In genomic region chr5:179795863-179796833, GRCh38 we compare ENCODE assay signal across 1 cellular context.
TF ChIP-seq lines count a peak whose summit lies in the region.

No MANE protein-coding gene starts in this region.

TF ChIP-seq in HEK293, 187 proteins besides CTCF, POLR2A, EP300 and RAD21 (continued from another document and continues in another):
- TF ChIP-seq ZNF214 (tag by site-specific recombination; IDR thresholded peaks at IDR 0.05; ENCODE audit: borderline replicate concordance) (no peak), ZNF48 (tag by site-specific recombination; IDR thresholded peaks at IDR 0.05) (no peak), ZSCAN18 (tag by site-specific recombination; IDR thresholded peaks at IDR 0.05) (no peak), ZBTB8A (tag by site-specific recombination; IDR thresholded peaks at IDR 0.05) (peak; percentile 94), ZBTB1 (tag by site-specific recombination; IDR thresholded peaks at IDR 0.05) (no peak), ZNF148 (tag by site-specific recombination; IDR thresholded peaks at IDR 0.05; ENCODE audit: borderline replicate concordance) (no peak), ZBTB26 (tag by site-specific recombination; optimal IDR thresholded peaks at IDR 0.05) (peak; percentile 90), KLF16 (tag by site-specific recombination; IDR thresholded peaks at IDR 0.05) (no peak), GLIS1 (tag by site-specific recombination; IDR thresholded peaks at IDR 0.05) (peak; percentile 16), ZNF184 (tag by site-specific recombination; IDR thresholded peaks at IDR 0.05) (no peak; the same call in 1 of the 2 replicates), ZXDB (tag by site-specific recombination; IDR thresholded peaks at IDR 0.05) (peak; percentile 46), ZNF473 (tag by site-specific recombination; IDR thresholded peaks at IDR 0.05) (no peak), ZNF510 (tag by site-specific recombination; IDR thresholded peaks at IDR 0.05; ENCODE audit: insufficient replicate concordance) (no peak), TSHZ1 (tag by site-specific recombination; IDR thresholded peaks at IDR 0.05; ENCODE audit: borderline replicate concordance) (no peak), ZBTB11 (tag by site-specific recombination; conservative IDR thresholded peaks at IDR 0.05; ENCODE audit: low read depth) (peak; percentile 47; the same call in 1 of the 2 replicates), ZEB2 (tag by site-specific recombination; IDR thresholded peaks at IDR 0.05) (peak; percentile 46), ZNF362 (tag by site-specific recombination; IDR thresholded peaks at IDR 0.05) (no peak), KLF17 (tag by site-specific recombination; IDR thresholded peaks at IDR 0.05) (no peak), MZF1 (tag by site-specific recombination; IDR thresholded peaks at IDR 0.05; ENCODE audit: borderline replicate concordance) (0 out of 2 replicates have a peak, but pooled peaks have one; percentile 42), IKZF3 (tag by site-specific recombination; IDR thresholded peaks at IDR 0.05) (no peak; the same call in 1 of the 2 replicates), ZNF623 (tag by site-specific recombination; IDR thresholded peaks at IDR 0.05) (no peak), ZNF561 (tag by site-specific recombination; IDR thresholded peaks at IDR 0.05; ENCODE audit: borderline replicate concordance) (0 out of 2 replicates have a peak, but pooled peaks have one; percentile 80), ZNF600 (tag by site-specific recombination; IDR thresholded peaks at IDR 0.05) (peak; percentile 78), INSM2 (tag by site-specific recombination; IDR thresholded peaks at IDR 0.05) (no peak), HOXA7 (CRISPR knock-in tag; IDR thresholded peaks at IDR 0.05; ENCODE audit: borderline replicate concordance) (no peak), ZNF202 (tag by site-specific recombination; IDR thresholded peaks at IDR 0.05; ENCODE audit: borderline replicate concordance) (no peak), ZNF660 (tag by site-specific recombination; IDR thresholded peaks at IDR 0.05) (peak; percentile 93), ATF2 (tag by site-specific recombination; IDR thresholded peaks at IDR 0.05; ENCODE audit: low read depth) (no peak), ZNF548 (tag by site-specific recombination; IDR thresholded peaks at IDR 0.05) (no peak), ZNF350 (tag by site-specific recombination; IDR thresholded peaks at IDR 0.05) (no peak), ZNF16 (tag by site-specific recombination; IDR thresholded peaks at IDR 0.05; ENCODE audit: low read depth) (no peak), ZNF449 (tag by site-specific recombination; IDR thresholded peaks at IDR 0.05) (0 out of 2 replicates have a peak, but pooled peaks have one; percentile 44), ZSCAN30 (tag by site-specific recombination; IDR thresholded peaks at IDR 0.05) (peak; percentile 54), ZBTB6 (tag by site-specific recombination; IDR thresholded peaks at IDR 0.05) (peak; percentile 83)
